In the genomic region with DNA sequence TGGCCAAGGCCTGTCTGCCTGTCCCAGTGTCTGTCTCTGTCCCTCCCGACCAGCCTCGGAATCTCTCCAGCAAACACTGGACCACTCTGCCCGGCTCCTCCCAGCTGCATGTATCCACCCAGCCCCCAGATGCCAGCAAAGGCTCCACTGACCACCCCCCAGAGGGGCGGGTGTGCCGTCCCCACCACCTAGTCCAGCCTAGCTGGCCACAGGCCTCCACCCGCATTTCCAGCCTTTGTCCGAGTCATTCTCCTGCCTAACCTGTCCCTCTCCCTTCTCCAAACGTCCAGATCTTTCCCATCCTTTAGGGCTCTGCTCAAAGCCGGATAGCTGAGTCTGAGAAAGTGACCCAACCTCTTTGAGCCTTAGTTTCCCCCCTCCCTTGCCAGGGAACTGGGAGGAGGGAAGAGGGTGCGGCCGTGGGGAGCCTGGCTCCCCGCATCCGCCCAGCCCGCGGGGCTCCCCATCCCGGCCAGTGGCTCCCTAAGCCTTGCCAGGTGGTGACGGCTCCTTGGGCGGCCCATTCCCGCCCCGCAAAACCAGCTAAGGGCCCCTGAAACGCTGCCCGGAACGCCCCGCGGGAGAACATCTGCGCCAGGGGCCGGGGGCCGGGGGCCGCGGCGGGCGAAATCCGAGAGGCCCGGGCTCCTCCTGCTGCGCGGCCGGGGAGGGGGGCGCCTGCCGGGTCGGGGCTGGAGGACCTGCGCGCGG, we compare ENCODE assay signal across 10 cellular contexts. TPM values are rescaled to one million over a fixed set of nuclear protein-coding genes. Genes with fewer than 3 reads are reported as not detected.
DNase-seq lines count a peak whose midpoint lies in the region; ATAC-seq, FAIRE-seq and TF ChIP-seq lines count a peak whose summit lies in the region.
"Had no signal": no experiment of that assay in that cellular context is flagged by ENCODE, and none has a peak within 500 bp of the region (broad histone marks: within the 10 kb centered on the region; RNA-seq: fewer than 3 reads in every experiment).

No MANE protein-coding gene starts in this region.

- in situ Hi-C loops in transverse colon (cut with MboI; ENCODE audit: low pct_ligation_motif_present in 1 of 4, low pct_unique_long_range_greater_than_20kb in 1 of 4, low sequenced_read_pairs in 3 of 4) = no loop called here

- no peaks in the 10 kb centered on the region for H4K20me1 ChIP-seq in keratinocyte (ENCODE audit: control insufficient read depth, extremely low read depth, insufficient read depth, low read length)

- ATAC-seq in activated B cell treated with CpG ODN at 0.5 μM for 24 hours (ENCODE audit: low read depth) = no peak
- no peak for ATAC-seq in HG03097 (IDR thresholded peaks at IDR 0.05; ENCODE audit: low FRiP score, unreplicated experiment)
- ATAC-seq in HG02571 (IDR thresholded peaks at IDR 0.05; ENCODE audit: unreplicated experiment) = no peak

- peaks cover 5% of the 10 kb centered on the region for H3K9me3 Mint-ChIP-seq in activated naive CD4-positive, alpha-beta T cell treated with anti-CD3 and anti-CD28 coated beads, Interleukin-2, amount 10 ng/mL, durations not matched to agents 7 days and 5 days
- H3K9me3 Mint-ChIP-seq in activated B cell treated with CpG ODN at 0.5 μM for 24 hours (no peaks in the 10 kb centered on the region), chondrocyte (ENCODE audit: low read depth) (no peaks in the 10 kb centered on the region)

- POLR2A ChIA-PET in activated B cell treated with CpG ODN at 0.5 μM for 24 hours (lab: Charles Lee) = interaction anchor here (0.9 kb wide), 1 partner anchor 48 kb away, joined by 3 read pairs; no protein-coding TSS in a partner anchor

- H3K4me3 ChIP-seq in keratinocyte (ENCODE audit: control insufficient read depth in 2 of 3, extremely low read depth in 1 of 3, insufficient read depth in 2 of 3, low read depth in 1 of 3, low read length in 3 of 3) (no peak overlapping the region), transverse colon (peak overlapping the region in 3 of 4 donors; percentile 15 to 36 (median 29))

- FAIRE-seq in keratinocyte (lab: Jason Lieb, UNC) = no peak
- FAIRE-seq: colon had no signal

- no peaks in the 10 kb centered on the region for H3K36me3 Mint-ChIP-seq in activated naive CD4-positive, alpha-beta T cell treated with anti-CD3 and anti-CD28 coated beads, Interleukin-2, amount 10 ng/mL, durations not matched to agents 7 days and 5 days
- H3K36me3 Mint-ChIP-seq in activated B cell treated with CpG ODN at 0.5 μM for 24 hours (ENCODE audit: low read depth) (no peaks in the 10 kb centered on the region), chondrocyte (ENCODE audit: low read depth) (no peaks in the 10 kb centered on the region)

- no peaks in the 10 kb centered on the region for H3K9me1 ChIP-seq in keratinocyte (ENCODE audit: control insufficient read depth, extremely low read depth, insufficient read depth, low read length)

- H3K4me3 Mint-ChIP-seq in activated naive CD4-positive, alpha-beta T cell treated with anti-CD3 and anti-CD28 coated beads, Interleukin-2, amount 10 ng/mL, durations not matched to agents 7 days and 5 days = peak overlapping the region; percentile 13
- H3K4me3 Mint-ChIP-seq in activated B cell treated with CpG ODN at 0.5 μM for 24 hours = peak overlapping the region; percentile 24
- H3K4me3 Mint-ChIP-seq in chondrocyte (ENCODE audit: unreplicated experiment) = no peak overlapping the region

- H3K4me1 Mint-ChIP-seq in activated naive CD4-positive, alpha-beta T cell treated with anti-CD3 and anti-CD28 coated beads, Interleukin-2, amount 10 ng/mL, durations not matched to agents 7 days and 5 days = peaks cover 7% of the 10 kb centered on the region
- H3K4me1 Mint-ChIP-seq in activated B cell treated with CpG ODN at 0.5 μM for 24 hours = peaks cover 11% of the 10 kb centered on the region
- H3K4me1 Mint-ChIP-seq in chondrocyte (ENCODE audit: low read depth) = peaks cover 14% of the 10 kb centered on the region

- TF ChIP-seq EP300 in transverse colon (IDR thresholded peaks at IDR 0.05; ENCODE audit: low read depth) = no peak

- H2AFZ ChIP-seq in keratinocyte (ENCODE audit: control insufficient read depth, low read length) = no peak overlapping the region

- peaks cover 22% of the 10 kb centered on the region for H3K4me1 ChIP-seq in keratinocyte (ENCODE audit: control insufficient read depth, extremely low read depth, insufficient read depth, low read length)
- peaks cover 7 to 23% (median 21%) of the 10 kb centered on the region in 4 donors for H3K4me1 ChIP-seq in transverse colon

- no peak overlapping the region for H3K27ac Mint-ChIP-seq in activated naive CD4-positive, alpha-beta T cell treated with anti-CD3 and anti-CD28 coated beads, Interleukin-2, amount 10 ng/mL, durations not matched to agents 7 days and 5 days
- H3K27ac Mint-ChIP-seq in activated B cell treated with CpG ODN at 0.5 μM for 24 hours (no peak overlapping the region), chondrocyte (ENCODE audit: unreplicated experiment) (no peak overlapping the region)

- intact Hi-C loops in activated B cell treated with CpG ODN at 0.5 μM for 24 hours (cut with micrococcal nuclease) (no loop called here), transverse colon (cut with DNase I; ENCODE audit: low total_unique reads) (no loop called here)

- peaks cover 70% of the 10 kb centered on the region for H3K27me3 Mint-ChIP-seq in activated naive CD4-positive, alpha-beta T cell treated with anti-CD3 and anti-CD28 coated beads, Interleukin-2, amount 10 ng/mL, durations not matched to agents 7 days and 5 days
- H3K27me3 Mint-ChIP-seq in activated B cell treated with CpG ODN at 0.5 μM for 24 hours (peaks cover 25% of the 10 kb centered on the region), chondrocyte (ENCODE audit: low read depth) (peaks cover 12% of the 10 kb centered on the region)

- H3K79me2 ChIP-seq in keratinocyte (ENCODE audit: control insufficient read depth, insufficient read depth, low read length) = no peaks in the 10 kb centered on the region

- H3K4me2 ChIP-seq in keratinocyte (ENCODE audit: control insufficient read depth, extremely low read depth, insufficient read depth, low read depth, low read length) = peak overlapping the region; percentile 56

- DNase-seq in activated naive CD4-positive, alpha-beta T cell treated with anti-CD3 and anti-CD28 coated beads, Interleukin-2, amount 10 ng/mL, durations not matched to agents 7 days and 5 days = no peak
- no peak for DNase-seq in activated naive CD4-positive, alpha-beta T cell treated with Interleukin-2 at 50 U/mL for 16 hours
- DNase-seq in activated B cell treated with CpG ODN at 0.5 μM for 24 hours (no peak), keratinocyte (ENCODE audit: low read depth, low spot score) (no peak), transverse colon (no peak), chondrocyte (ENCODE audit: low spot score) (no peak)
- DNase-seq: activated gamma-delta T cell treated with Interleukin-2 at 50 U/mL for 16 hours had no signal

- CTCF ChIA-PET in activated naive CD4-positive, alpha-beta T cell treated with anti-CD3 and anti-CD28 coated beads, Interleukin-2, amount 10 ng/mL, durations not matched to agents 7 days and 5 days (lab: Charles Lee) = no interaction called here
- CTCF ChIA-PET in activated B cell treated with CpG ODN at 0.5 μM for 24 hours (lab: Charles Lee) = no interaction called here

- H3K9me3 ChIP-seq in keratinocyte (ENCODE audit: control insufficient read depth, low read depth, low read length) (no peaks in the 10 kb centered on the region), transverse colon (no peaks in the 10 kb centered on the region)

- no peak overlapping the region for H3K27ac ChIP-seq in keratinocyte (ENCODE audit: control insufficient read depth, insufficient read depth, low read length)
- peak overlapping the region in 3 of 4 donors; percentile 37 to 51 (median 45) for H3K27ac ChIP-seq in transverse colon

- dilution Hi-C loops in keratinocyte (cut with MboI; ENCODE audit: extremely low pct_ligation_motif_present, low sequenced_read_pairs) = no loop called here

- no peaks in the 10 kb centered on the region for H3K27me3 ChIP-seq in keratinocyte (ENCODE audit: control insufficient read depth, extremely low read depth, insufficient read depth, low read length)
- peaks cover 19% of the 10 kb centered on the region for H3K27me3 ChIP-seq in transverse colon

- 24% methylated on average over 33 of the region's 43 CpGs; no CpG with 5 or more reads in 1 of the 2 donors for WGBS in transverse colon (ENCODE audit: low coverage in 1 of 2), 2 donors

- H3K36me3 ChIP-seq in keratinocyte (ENCODE audit: control insufficient read depth in 2 of 2, extremely low read depth in 1 of 2, insufficient read depth in 2 of 2, low read length in 2 of 2) = no peaks in the 10 kb centered on the region
- no peaks in the 10 kb centered on the region for H3K36me3 ChIP-seq in transverse colon

- H3K9ac ChIP-seq in keratinocyte (ENCODE audit: control insufficient read depth, extremely low read depth, insufficient read depth, low read length) = no peak overlapping the region

- no peak for TF ChIP-seq CTCF in activated B cell treated with CpG ODN at 0.5 μM for 24 hours (IDR thresholded peaks at IDR 0.05)
- no peak for TF ChIP-seq CTCF in keratinocyte (optimal IDR thresholded peaks at IDR 0.05 in 1 of 3, IDR thresholded peaks at IDR 0.05 in 1 of 3, conservative IDR thresholded peaks at IDR 0.05 in 1 of 3; ENCODE audit: extremely low read depth in 1 of 3, insufficient read depth in 2 of 3, low read length in 3 of 3)
- TF ChIP-seq CTCF in transverse colon (IDR thresholded peaks at IDR 0.05) = no peak
- no peak for TF ChIP-seq CTCF in chondrocyte (IDR thresholded peaks at IDR 0.05)

- no peak for TF ChIP-seq POLR2A in transverse colon (IDR thresholded peaks at IDR 0.05)

RNA-seq across cellular contexts. Expression of gene ANKRD9, which starts 34.6 kb away (rescaled TPM):
- total RNA-seq in activated B cell treated with CpG ODN at 0.5 μM for 24 hours (1.4 and 1.8 TPM in 2 replicates), transverse colon (100 to 1,000 TPM; 171 to 504 (median 319) TPM), chondrocyte (17.3 to 19.5 TPM (median 18.0 TPM) in 3 replicates)
- 3.5 to 9.6 TPM (median 4.9 TPM) in 3 replicates for polyA plus RNA-seq in keratinocyte
- 8.2 TPM for polyA plus RNA-seq in keratinocyte (2011; ENCODE audit: low read depth)
- polyA plus RNA-seq in keratinocyte (2011; cell fraction: cytosol; rRNA removed) = 1.6 and 13.9 TPM in 2 replicates
- 14.2 and 23.3 TPM in 2 replicates for polyA plus RNA-seq in keratinocyte (2011; cell fraction: nucleus; rRNA removed)
- 7.5 and 17.3 TPM in 2 replicates for polyA plus RNA-seq in keratinocyte (2012; ENCODE audit: low replicate concordance)
- 2.9 to 3.9 TPM (median 3.1 TPM) in 3 replicates for polyA minus RNA-seq in keratinocyte
- 19.6 TPM for polyA minus RNA-seq in keratinocyte (2011; cell fraction: cytosol; rRNA and poly(A)+ RNA removed)
- 8.9 and 9.6 TPM in 2 replicates for polyA minus RNA-seq in keratinocyte (2011; cell fraction: nucleus; rRNA and poly(A)+ RNA removed)

RNA-seq across cellular contexts. Expression of gene RCOR1, which starts 48.3 kb away (rescaled TPM):
- total RNA-seq in activated B cell treated with CpG ODN at 0.5 μM for 24 hours = 21.0 and 23.0 TPM in 2 replicates
- polyA plus RNA-seq in keratinocyte = 19.7 to 29.8 TPM (median 27.0 TPM) in 3 replicates
- 23.3 TPM for polyA plus RNA-seq in keratinocyte (2011; ENCODE audit: low read depth)
- polyA plus RNA-seq in keratinocyte (2011; cell fraction: cytosol; rRNA removed) = 16.1 and 28.6 TPM in 2 replicates
- 35.0 and 41.8 TPM in 2 replicates for polyA plus RNA-seq in keratinocyte (2011; cell fraction: nucleus; rRNA removed)
- 21.3 and 21.9 TPM in 2 replicates for polyA plus RNA-seq in keratinocyte (2012; ENCODE audit: low replicate concordance)
- polyA minus RNA-seq in keratinocyte = 18.8 to 39.6 TPM (median 26.1 TPM) in 3 replicates
- polyA minus RNA-seq in keratinocyte (2011; cell fraction: cytosol; rRNA and poly(A)+ RNA removed) = 17.8 TPM
- 30.0 and 53.4 TPM in 2 replicates for polyA minus RNA-seq in keratinocyte (2011; cell fraction: nucleus; rRNA and poly(A)+ RNA removed)
- total RNA-seq in transverse colon = 10 to 100 TPM; 15.7 to 31.0 (median 25.8) TPM
- total RNA-seq in chondrocyte = 19.6 to 25.2 TPM (median 23.7 TPM) in 3 replicates

Comparison
In these comparisons a context has a peak if more than half of its experiments do, and no peak if none do; other contexts are left out.
1. H3K4me3 ChIP-seq: peak in transverse colon (3 of 4); none in keratinocyte (0 of 3).